1 cellular context compared by ENCODE assay signal in the genomic region with DNA sequence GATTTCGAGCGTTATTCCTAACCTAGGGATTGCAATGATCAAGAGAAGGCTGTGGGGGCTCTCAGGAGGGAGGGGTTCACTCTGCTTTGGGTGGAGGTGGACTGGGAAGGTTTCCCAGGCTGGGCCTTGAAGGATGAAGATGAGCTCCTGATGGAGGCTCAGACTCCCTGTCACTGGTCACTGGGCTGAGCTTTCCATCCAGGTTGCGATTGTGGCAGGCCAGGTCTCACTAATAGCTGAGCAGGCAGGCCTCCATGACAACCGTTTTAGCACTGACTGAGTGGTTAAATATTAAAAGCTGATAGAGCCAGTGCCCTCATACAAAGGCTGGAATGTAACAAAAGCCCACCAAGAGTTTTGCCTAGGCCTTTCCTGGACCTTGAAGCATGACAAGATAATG.
TF ChIP-seq lines count a peak whose summit lies in the region.

No MANE protein-coding gene starts in this region.

TF ChIP-seq in endothelial cell of umbilical vein, 7 proteins besides CTCF, POLR2A, EP300 and RAD21:
- TF ChIP-seq MYC (IDR thresholded peaks at IDR 0.05; ENCODE audit: low read depth, low read length) = no peak
- TF ChIP-seq POLR2AphosphoS5 (IDR thresholded peaks at IDR 0.05; ENCODE audit: insufficient read depth, low read depth, low read length) = no peak
- no peak for TF ChIP-seq FOS (IDR thresholded peaks at IDR 0.05; ENCODE audit: borderline replicate concordance, insufficient read depth, low read length)
- TF ChIP-seq, protein P1, sequence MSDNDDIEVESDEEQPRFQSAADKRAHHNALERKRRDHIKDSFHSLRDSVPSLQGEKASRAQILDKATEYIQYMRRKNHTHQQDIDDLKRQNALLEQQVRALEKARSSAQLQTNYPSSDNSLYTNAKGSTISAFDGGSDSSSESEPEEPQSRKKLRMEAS (IDR thresholded peaks at IDR 0.05; ENCODE audit: insufficient read depth, insufficient read length) = no peak
- no peak for TF ChIP-seq JUN (IDR thresholded peaks at IDR 0.05; ENCODE audit: borderline replicate concordance, insufficient read depth, insufficient read length, low read depth)
- no peak for TF ChIP-seq GATA2 (IDR thresholded peaks at IDR 0.05; ENCODE audit: insufficient read depth, insufficient read length, low read depth, low read length)
- TF ChIP-seq EZH2 (IDR thresholded peaks at IDR 0.05; ENCODE audit: borderline replicate concordance, low read depth, low read length, severe bottlenecking) = no peak
TF ChIP-seq in endothelial cell of umbilical vein: peak in this region for 0.
